ENCODE assay signal across 8 cellular contexts in the genomic region with DNA sequence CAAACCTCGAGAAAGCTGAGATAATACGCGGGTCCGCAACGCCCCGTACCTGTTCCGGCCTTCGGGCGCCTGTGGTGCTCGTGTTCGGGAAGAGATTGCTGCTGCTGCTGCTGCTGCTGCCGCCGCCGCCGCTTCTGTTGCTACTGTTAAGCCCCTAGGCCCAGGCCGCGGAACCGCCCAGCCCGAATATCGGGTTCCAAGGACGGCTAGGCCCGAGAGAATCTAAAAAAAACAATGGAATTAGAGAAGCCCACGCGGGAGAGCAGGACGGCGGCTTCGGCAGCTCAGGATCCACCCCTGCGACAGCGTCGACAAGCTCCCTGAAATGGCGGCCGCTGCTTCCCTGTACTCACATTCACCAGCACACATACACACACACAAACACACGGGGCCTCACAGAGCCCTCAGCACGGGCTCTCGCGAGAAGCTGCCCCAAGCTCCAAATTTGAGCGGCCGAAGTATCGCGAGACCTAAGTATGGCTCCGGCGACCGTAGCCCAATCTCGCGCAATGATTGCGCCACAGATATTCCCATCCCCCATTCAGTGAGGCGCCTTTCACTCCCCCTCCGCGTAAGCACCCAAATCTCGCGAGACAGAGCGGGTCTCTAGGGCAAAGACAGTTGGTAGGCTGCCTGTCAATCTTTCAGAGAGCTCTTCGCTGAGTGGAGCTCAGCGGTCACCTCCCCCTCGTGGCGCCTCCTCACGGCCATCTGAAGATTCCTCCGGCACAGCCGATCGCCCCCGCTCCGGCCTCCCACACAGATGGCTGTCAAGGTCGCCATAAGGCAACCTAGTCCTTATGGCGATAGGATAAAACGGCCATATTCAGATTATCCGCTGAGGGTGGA. TPM values are rescaled to one million over a fixed set of nuclear protein-coding genes. Genes with fewer than 3 reads are reported as not detected.
DNase-seq lines count a peak whose midpoint lies in the region; ATAC-seq and TF ChIP-seq lines count a peak whose summit lies in the region.

A gene (minus strand): TSS at position 369 of the 849 bp plus-strand sequence. CDS start 1,386 bp downstream, outside the sequence.

- H3K27ac ChIP-seq in effector memory CD4-positive, alpha-beta T cell (ENCODE audit: insufficient read depth, low read length, poor library complexity, severe bottlenecking) = peak within 1 kb of the TSS; percentile 100

- H3K4me1 ChIP-seq in Caco-2 = peaks cover 31% of the 10 kb centered on the region
- H3K4me1 ChIP-seq in effector memory CD4-positive, alpha-beta T cell (ENCODE audit: control insufficient read depth, insufficient read depth, low read length, poor library complexity, severe bottlenecking) = peaks cover 32% of the 10 kb centered on the region

- no peaks in the 10 kb centered on the region for H3K9me3 ChIP-seq in Caco-2
- H3K9me3 ChIP-seq in effector memory CD4-positive, alpha-beta T cell (ENCODE audit: control insufficient read depth, low read length) = no peaks in the 10 kb centered on the region

- DNase-seq in Caco-2 (peak; percentile 100), HT1080 (ENCODE audit: low read depth) (peak; percentile 100), NOMO-1 treated with DMSO at 0.1 percent for 48 hours (lab: John Stamatoyannopoulos, UW; ENCODE audit: unreplicated experiment) (peak; percentile 99), medulla oblongata (ENCODE audit: extremely low spot score) (peak; percentile 100)
- DNase-seq in activated CD8-positive, alpha-beta memory T cell treated with anti-CD3 and anti-CD28 coated beads for 4 hours (ENCODE audit: low read depth in 2 of 2) = peak; percentile 98 to 99
- peak; percentile 99 to 100 (median 99) for DNase-seq in effector memory CD4-positive, alpha-beta T cell
- DNase-seq in stimulated activated CD8-positive, alpha-beta memory T cell treated with anti-CD3 and anti-CD28 coated beads, Interleukin-12 subunit alpha, Interleukin-12 subunit beta, amount 100 ng/mL, for 1 hour (ENCODE audit: low read depth) = peak; percentile 98

- no TSS peak for BruUV-seq in Caco-2 (replicated peaks; lab: Mats Ljungman, UMichigan)

- H3K4me1 Mint-ChIP-seq in Caco-2 (ENCODE audit: low read depth, unreplicated experiment) = peaks cover 34% of the 10 kb centered on the region

- H3K27me3 ChIP-seq in Caco-2 (replicated peaks; ENCODE audit: control insufficient read depth, insufficient read depth, low read length) = no peaks in the 10 kb centered on the region
- no peaks in the 10 kb centered on the region for H3K27me3 ChIP-seq in effector memory CD4-positive, alpha-beta T cell (replicated peaks; ENCODE audit: control insufficient read depth, insufficient read depth, low read length, poor library complexity, severe bottlenecking)

- H3K27me3 Mint-ChIP-seq in Caco-2 (ENCODE audit: insufficient read depth, unreplicated experiment) = no peaks in the 10 kb centered on the region

- H3K4me3 ChIP-seq in Caco-2 (ENCODE audit: low read depth, low read length) = peak within 1 kb of the TSS; percentile 77
- peak within 1 kb of the TSS; percentile 95 for H3K4me3 ChIP-seq in effector memory CD4-positive, alpha-beta T cell (ENCODE audit: insufficient read depth, low read depth, low read length, poor library complexity, severe bottlenecking)

- no peaks in the 10 kb centered on the region for H3K9me3 Mint-ChIP-seq in Caco-2 (ENCODE audit: unreplicated experiment)

- peaks cover 12% of the 10 kb centered on the region for H3K36me3 ChIP-seq in Caco-2 (ENCODE audit: control insufficient read depth, insufficient read depth, low read length)
- peaks cover 39% of the 10 kb centered on the region for H3K36me3 ChIP-seq in effector memory CD4-positive, alpha-beta T cell (ENCODE audit: control insufficient read depth, insufficient read depth, low read length)

- TF ChIP-seq CTCF in Caco-2 (IDR thresholded peaks at IDR 0.05; ENCODE audit: insufficient read depth in 1 of 2, low read depth in 1 of 2, low read length in 1 of 2, severe bottlenecking in 1 of 2, unreplicated experiment in 1 of 2) = peak; percentile 52 to 65

- POLR2A ChIA-PET in Caco-2 (lab: Charles Lee) = interaction anchor here (0.5 to 3.0 kb wide), 91 partner anchors 8 to 1749 kb away, joined by 3 to 161 read pairs (median 5); a partner anchor contains a TSS

- peak; percentile 77 for ATAC-seq in GM21360 (IDR thresholded peaks at IDR 0.05; ENCODE audit: unreplicated experiment)

- CTCF ChIA-PET in Caco-2 (lab: Charles Lee) = interaction anchor here (0.5 to 3.1 kb wide), 28 partner anchors 9 to 868 kb away, joined by 3 to 33 read pairs (median 3); a partner anchor contains a TSS

- H3K4me3 Mint-ChIP-seq in Caco-2 (ENCODE audit: unreplicated experiment) = peak within 1 kb of the TSS; percentile 80

- intact Hi-C loops in Caco-2 (cut with micrococcal nuclease; ENCODE audit: unreplicated experiment) = loop anchor here (1.0 to 5.0 kb wide), 6 partner anchors 29 to 345 kb away; a partner anchor contains a TSS

- peaks cover 61% of the 10 kb centered on the region for H3K36me3 Mint-ChIP-seq in Caco-2 (ENCODE audit: insufficient read depth, unreplicated experiment)

- peak within 1 kb of the TSS; percentile 96 for H3K27ac Mint-ChIP-seq in Caco-2 (ENCODE audit: unreplicated experiment)

RNA-seq across cellular contexts. Expression of the gene that starts here (rescaled TPM):
- total RNA-seq in Caco-2 (2022) = 750 and 777 TPM in 2 replicates
- total RNA-seq in HT1080 (2014; rRNA removed; shearing (Covaris generic)) = 197 and 209 TPM in 2 replicates
- 116 and 132 TPM in 2 replicates for polyA plus RNA-seq in HT1080 (2015; cell fraction: cytosol; rRNA removed)
- polyA plus RNA-seq in HT1080 (2015; cell fraction: nucleus; rRNA removed) = 801 and 809 TPM in 2 replicates

Comparison
In these comparisons a context has a peak if more than half of its experiments do, and no peak if none do; other contexts are left out.
1. Peak in every context shown above with its lines: DNase-seq, ATAC-seq, H3K4me3 ChIP-seq and H3K27ac ChIP-seq.